22 cellular contexts compared by ENCODE assay signal in the genomic region with DNA sequence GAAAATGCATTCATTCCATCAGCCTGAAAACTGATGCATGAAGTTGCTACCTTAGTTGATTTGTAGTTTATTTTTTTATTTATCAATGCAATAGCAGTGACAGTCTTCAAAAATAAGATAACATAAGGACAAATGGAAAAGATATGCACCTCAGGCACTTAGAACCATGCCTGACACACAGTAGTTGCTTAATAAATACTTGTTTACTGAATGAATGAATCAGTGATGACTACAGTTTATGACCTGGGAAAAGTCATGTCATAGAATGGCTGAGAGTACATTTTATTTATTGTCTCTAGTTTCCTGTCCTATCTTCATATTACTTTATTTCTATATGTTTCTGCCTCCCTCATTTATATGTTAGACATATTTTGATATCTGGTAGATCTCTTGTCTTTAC.
"Had no signal": no experiment of that assay in that cellular context is flagged by ENCODE, and none has a peak within 500 bp of the region (broad histone marks: within the 10 kb centered on the region; RNA-seq: fewer than 3 reads in every experiment).

No MANE protein-coding gene starts in this region.

- H3K4me3 ChIP-seq: breast epithelium, PC-9, SK-N-MC had no signal

- DNase-seq: activated CD4-positive, alpha-beta T cell treated with anti-CD3 and anti-CD28 coated beads, Interleukin-2, amount 50 U/mL, for 1 hour; activated CD8-positive, alpha-beta memory T cell treated with anti-CD3 and anti-CD28 coated beads, Interleukin-2, amount 50 U/mL, for 4 hours; activated effector memory CD4-positive, alpha-beta T cell treated with Interleukin-2 at 50 U/mL for 16 hours; activated naive CD4-positive, alpha-beta T cell; activated T-cell treated with anti-CD3 and anti-CD28 coated beads, Interleukin-2, amount 50 U/mL, for 1 hour; aorta; KG1; NCI-H1048; NCI-H146; NCI-H187 treated with DMSO at 0.1 percent for 48 hours; NCI-H2081 treated with DMSO at 0.1 percent for 48 hours; NCI-H2227 treated with DMSO at 0.1 percent for 48 hours; NCI-H510A; NCI-H526 treated with DMSO at 0.1 percent for 48 hours; PC-9; SIG-M5 had no signal

- H3K36me3 Mint-ChIP-seq: activated naive CD4-positive, alpha-beta T cell treated with anti-CD3 and anti-CD28 coated beads, Interleukin-2, amount 50 U/mL, for 24 hours had no signal

- H3K36me3 ChIP-seq: breast epithelium had no signal

- H3K4me1 Mint-ChIP-seq: activated CD4-positive, alpha-beta memory T cell treated with anti-CD3 and anti-CD28 coated beads, Interleukin-2, amount 10 ng/mL, durations not matched to agents 7 days and 5 days; activated CD4-positive, alpha-beta T cell treated with anti-CD3 and anti-CD28 coated beads for 36 hours; activated naive CD4-positive, alpha-beta T cell treated with anti-CD3 and anti-CD28 coated beads, Interleukin-2, amount 50 U/mL, for 24 hours had no signal

- H3K4me1 ChIP-seq: breast epithelium had no signal

- H3K27ac ChIP-seq: breast epithelium, PC-9, SK-N-MC, VCaP had no signal

- H2AFZ ChIP-seq: PC-9 had no signal

- H3K9me3 ChIP-seq: breast epithelium had no signal

- H3K27ac Mint-ChIP-seq: activated CD4-positive, alpha-beta memory T cell treated with anti-CD3 and anti-CD28 coated beads, Interleukin-2, amount 10 ng/mL, durations not matched to agents 7 days and 5 days; activated CD4-positive, alpha-beta T cell treated with anti-CD3 and anti-CD28 coated beads for 36 hours; activated naive CD4-positive, alpha-beta T cell treated with anti-CD3 and anti-CD28 coated beads, Interleukin-2, amount 50 U/mL, for 24 hours had no signal

- H3K4me2 ChIP-seq: PC-9 had no signal

- H3K27me3 ChIP-seq: breast epithelium had no signal

- H3K4me3 Mint-ChIP-seq: activated CD4-positive, alpha-beta memory T cell treated with anti-CD3 and anti-CD28 coated beads, Interleukin-2, amount 10 ng/mL, durations not matched to agents 7 days and 5 days; activated CD4-positive, alpha-beta T cell treated with anti-CD3 and anti-CD28 coated beads for 36 hours; activated naive CD4-positive, alpha-beta T cell treated with anti-CD3 and anti-CD28 coated beads, Interleukin-2, amount 50 U/mL, for 24 hours had no signal

- H3K27me3 Mint-ChIP-seq: activated CD4-positive, alpha-beta memory T cell treated with anti-CD3 and anti-CD28 coated beads, Interleukin-2, amount 10 ng/mL, durations not matched to agents 7 days and 5 days; activated CD4-positive, alpha-beta T cell treated with anti-CD3 and anti-CD28 coated beads for 36 hours; activated naive CD4-positive, alpha-beta T cell treated with anti-CD3 and anti-CD28 coated beads, Interleukin-2, amount 50 U/mL, for 24 hours had no signal

- H3K9me3 Mint-ChIP-seq: activated naive CD4-positive, alpha-beta T cell treated with anti-CD3 and anti-CD28 coated beads, Interleukin-2, amount 50 U/mL, for 24 hours had no signal
